ENCODE assay signal across 1 cellular context in genomic region chr5:124866355-124867063, GRCh38.
A peak's percentile ranks its signal among the peaks of the same experiment; 100 is the strongest.
TF ChIP-seq lines count a peak whose summit lies in the region.

No MANE protein-coding gene starts in this region.

TF ChIP-seq in HEK293, 187 proteins besides CTCF, POLR2A, EP300 and RAD21 (continued from another document):
- TF ChIP-seq PRDM6 (tag by site-specific recombination; IDR thresholded peaks at IDR 0.05) (peak; percentile 2; the same call in 1 of the 2 replicates), ZNF629 (tag by site-specific recombination; IDR thresholded peaks at IDR 0.05) (peak; percentile 53), ZNF501 (tag by site-specific recombination; IDR thresholded peaks at IDR 0.05) (0 out of 2 replicates have a peak, but pooled peaks have one; percentile 27), SP7 (tag by site-specific recombination; IDR thresholded peaks at IDR 0.05) (0 out of 2 replicates have a peak, but pooled peaks have one; percentile 28), ZNF548 (tag by site-specific recombination; IDR thresholded peaks at IDR 0.05) (no peak), KLF7 (tag by site-specific recombination; IDR thresholded peaks at IDR 0.05; ENCODE audit: borderline replicate concordance) (no peak), ZNF394 (tag by site-specific recombination; IDR thresholded peaks at IDR 0.05; ENCODE audit: borderline replicate concordance) (no peak), PRDM1 (tag by site-specific recombination; IDR thresholded peaks at IDR 0.05) (no peak)
- TF ChIP-seq, protein P1, sequence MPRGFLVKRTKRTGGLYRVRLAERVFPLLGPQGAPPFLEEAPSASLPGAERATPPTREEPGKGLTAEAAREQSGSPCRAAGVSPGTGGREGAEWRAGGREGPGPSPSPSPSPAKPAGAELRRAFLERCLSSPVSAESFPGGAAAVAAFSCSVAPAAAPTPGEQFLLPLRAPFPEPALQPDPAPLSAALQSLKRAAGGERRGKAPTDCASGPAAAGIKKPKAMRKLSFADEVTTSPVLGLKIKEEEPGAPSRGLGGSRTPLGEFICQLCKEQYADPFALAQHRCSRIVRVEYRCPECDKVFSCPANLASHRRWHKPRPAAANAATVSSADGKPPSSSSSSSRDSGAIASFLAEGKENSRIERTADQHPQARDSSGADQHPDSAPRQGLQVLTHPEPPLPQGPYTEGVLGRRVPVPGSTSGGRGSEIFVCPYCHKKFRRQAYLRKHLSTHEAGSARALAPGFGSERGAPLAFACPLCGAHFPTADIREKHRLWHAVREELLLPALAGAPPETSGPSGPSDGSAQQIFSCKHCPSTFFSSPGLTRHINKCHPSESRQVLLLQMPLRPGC (tag by site-specific recombination; IDR thresholded peaks at IDR 0.05), result no peak
